ENCODE assay signal across 1 cellular context in the genomic region with DNA sequence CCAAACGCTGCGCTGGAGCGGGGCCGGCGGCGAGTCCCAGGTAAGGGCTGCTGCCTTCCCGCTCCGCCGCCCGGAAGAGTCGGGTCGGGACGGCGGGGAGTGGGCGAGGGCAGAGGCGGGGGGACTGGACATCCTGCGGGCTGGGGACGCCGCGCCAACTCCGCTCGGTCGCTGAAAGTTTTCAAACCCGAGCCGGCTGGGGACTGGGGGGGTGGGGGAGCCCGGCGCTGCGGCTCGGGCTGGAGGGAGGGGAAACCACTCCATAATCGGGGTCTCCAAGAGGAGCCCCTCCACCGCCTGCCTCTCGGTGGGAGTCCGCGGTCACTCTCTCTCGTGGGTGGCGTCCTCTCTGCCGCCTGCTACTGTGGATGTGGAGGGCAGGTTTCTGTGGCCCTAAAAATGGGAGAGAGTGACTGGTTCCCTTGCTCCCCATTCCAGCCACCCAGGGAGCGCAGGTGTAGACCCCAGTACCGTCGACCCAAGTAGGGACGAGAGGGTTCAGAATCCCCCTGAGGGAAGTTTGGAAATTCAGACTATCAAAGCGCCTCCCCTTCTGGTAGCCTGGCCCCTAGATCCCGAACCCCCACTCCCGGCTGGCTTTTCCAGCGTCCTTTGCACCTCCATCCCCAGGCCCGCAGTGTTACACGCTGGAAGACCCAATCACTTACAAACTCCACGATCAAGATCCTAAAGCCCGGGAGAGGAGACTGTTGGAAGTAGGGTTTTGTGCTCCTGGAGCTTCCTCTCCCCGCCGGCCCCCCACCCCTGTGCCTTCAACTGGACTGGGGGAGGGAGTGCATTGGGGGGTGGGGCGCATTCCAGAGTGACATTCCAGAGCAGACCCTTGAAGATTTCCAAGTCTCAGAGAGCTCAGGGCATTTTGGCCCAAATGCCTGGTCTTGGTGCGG.
TF ChIP-seq lines count a peak whose summit lies in the region.

No MANE protein-coding gene starts in this region.

TF ChIP-seq in K562, 482 proteins besides CTCF, POLR2A, EP300 and RAD21 (continued from another document):
- TF ChIP-seq, protein P1, sequence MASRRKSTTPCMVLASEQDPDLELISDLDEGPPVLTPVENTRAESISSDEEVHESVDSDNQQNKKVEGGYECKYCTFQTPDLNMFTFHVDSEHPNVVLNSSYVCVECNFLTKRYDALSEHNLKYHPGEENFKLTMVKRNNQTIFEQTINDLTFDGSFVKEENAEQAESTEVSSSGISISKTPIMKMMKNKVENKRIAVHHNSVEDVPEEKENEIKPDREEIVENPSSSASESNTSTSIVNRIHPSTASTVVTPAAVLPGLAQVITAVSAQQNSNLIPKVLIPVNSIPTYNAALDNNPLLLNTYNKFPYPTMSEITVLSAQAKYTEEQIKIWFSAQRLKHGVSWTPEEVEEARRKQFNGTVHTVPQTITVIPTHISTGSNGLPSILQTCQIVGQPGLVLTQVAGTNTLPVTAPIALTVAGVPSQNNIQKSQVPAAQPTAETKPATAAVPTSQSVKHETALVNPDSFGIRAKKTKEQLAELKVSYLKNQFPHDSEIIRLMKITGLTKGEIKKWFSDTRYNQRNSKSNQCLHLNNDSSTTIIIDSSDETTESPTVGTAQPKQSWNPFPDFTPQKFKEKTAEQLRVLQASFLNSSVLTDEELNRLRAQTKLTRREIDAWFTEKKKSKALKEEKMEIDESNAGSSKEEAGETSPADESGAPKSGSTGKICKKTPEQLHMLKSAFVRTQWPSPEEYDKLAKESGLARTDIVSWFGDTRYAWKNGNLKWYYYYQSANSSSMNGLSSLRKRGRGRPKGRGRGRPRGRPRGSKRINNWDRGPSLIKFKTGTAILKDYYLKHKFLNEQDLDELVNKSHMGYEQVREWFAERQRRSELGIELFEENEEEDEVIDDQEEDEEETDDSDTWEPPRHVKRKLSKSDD (conservative IDR thresholded peaks at IDR 0.05; ENCODE audit: low read length): no peak
- no peak for TF ChIP-seq HDAC6 (IDR thresholded peaks at IDR 0.05; ENCODE audit: low read depth, low read length)
- TF ChIP-seq, protein P2, sequence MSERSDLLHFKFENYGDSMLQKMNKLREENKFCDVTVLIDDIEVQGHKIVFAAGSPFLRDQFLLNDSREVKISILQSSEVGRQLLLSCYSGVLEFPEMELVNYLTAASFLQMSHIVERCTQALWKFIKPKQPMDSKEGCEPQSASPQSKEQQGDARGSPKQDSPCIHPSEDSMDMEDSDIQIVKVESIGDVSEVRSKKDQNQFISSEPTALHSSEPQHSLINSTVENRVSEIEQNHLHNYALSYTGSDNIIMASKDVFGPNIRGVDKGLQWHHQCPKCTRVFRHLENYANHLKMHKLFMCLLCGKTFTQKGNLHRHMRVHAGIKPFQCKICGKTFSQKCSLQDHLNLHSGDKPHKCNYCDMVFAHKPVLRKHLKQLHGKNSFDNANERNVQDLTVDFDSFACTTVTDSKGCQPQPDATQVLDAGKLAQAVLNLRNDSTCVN (CRISPR knock-in tag; IDR thresholded peaks at IDR 0.05): no peak
- no peak for TF ChIP-seq CBX3 (IDR thresholded peaks at IDR 0.05; ENCODE audit: borderline replicate concordance in 1 of 2, low read length in 2 of 2)
- no peak for TF ChIP-seq ZNF507 (tag; conservative IDR thresholded peaks at IDR 0.05)
- TF ChIP-seq CREB1 (IDR thresholded peaks at IDR 0.05): no peak
- TF ChIP-seq CREB1 (CRISPR knock-in tag; IDR thresholded peaks at IDR 0.05): no peak
